18 cellular contexts compared by ENCODE assay signal in the genomic region with DNA sequence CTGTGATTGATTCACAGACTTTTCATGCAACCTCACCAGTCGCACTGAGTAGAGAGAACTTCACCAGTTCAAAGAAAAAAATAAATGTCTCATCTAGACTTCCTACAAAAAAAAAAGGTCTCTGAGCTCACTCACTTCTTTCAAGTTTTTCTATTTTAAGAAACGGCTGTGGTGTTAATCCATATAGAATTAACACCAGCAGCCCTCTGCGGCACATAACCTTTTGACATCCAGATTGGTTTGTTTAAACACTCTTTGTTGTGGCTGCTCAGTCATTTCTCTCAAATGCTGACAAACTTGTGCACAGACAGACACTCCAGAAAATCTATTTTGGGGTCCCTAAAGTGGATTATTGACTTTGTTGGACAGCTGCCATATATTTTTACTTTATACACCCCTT.
DNase-seq lines count a peak whose midpoint lies in the region; ATAC-seq, FAIRE-seq and TF ChIP-seq lines count a peak whose summit lies in the region.
"Had no signal": no experiment of that assay in that cellular context is flagged by ENCODE, and none has a peak within 500 bp of the region (broad histone marks: within the 10 kb centered on the region; RNA-seq: fewer than 3 reads in every experiment).

No MANE protein-coding gene starts in this region.

- no TSS peak for BruUV-seq in GM12878 (replicated peaks; lab: Mats Ljungman, UMichigan)

- H2BK15ac ChIP-seq in neuronal stem cell (ENCODE audit: low read length), result no peak overlapping the region

- SMC1A ChIA-PET in GM12878 (lab: Charles Lee; ENCODE audit: uncharacterized antibody, unreplicated experiment), result interaction anchor here (1.5 kb wide), 1 partner anchor 20 kb away, joined by 3 read pairs; no protein-coding TSS in a partner anchor

- H3K27me3 ChIP-seq in BLaER1, result no peaks in the 10 kb centered on the region
- H3K27me3 ChIP-seq in GM12878 (replicated peaks in 1 of 2; ENCODE audit: control insufficient read depth in 2 of 2, insufficient read depth in 2 of 2, low read length in 1 of 2), result no peaks in the 10 kb centered on the region
- no peaks in the 10 kb centered on the region for H3K27me3 ChIP-seq in neuronal stem cell (ENCODE audit: control insufficient read depth in 3 of 3, insufficient read depth in 3 of 3, low read depth in 1 of 3, low read length in 3 of 3)

- no peak for TF ChIP-seq RAD21 in GM12878 (IDR thresholded peaks at IDR 0.05; ENCODE audit: insufficient read depth, low read depth, low read length)

- no peak overlapping the region for H3K18ac ChIP-seq in neuronal stem cell (ENCODE audit: low read length)

- H3K4me1 ChIP-seq in BLaER1 (peaks cover 10% of the 10 kb centered on the region), GM12878 (ENCODE audit: control insufficient read depth, insufficient read depth, low read length) (no peaks in the 10 kb centered on the region), neuronal stem cell (ENCODE audit: control insufficient read depth in 2 of 2, insufficient read depth in 1 of 2, low read depth in 1 of 2, low read length in 2 of 2) (peaks cover 6 to 11% of the 10 kb centered on the region in 2 donors)

- H2AFZ ChIP-seq in GM12878 (ENCODE audit: control insufficient read depth, low read depth, low read length) (no peak overlapping the region), neuronal stem cell (ENCODE audit: low read length) (peak overlapping the region; percentile 53)
- H2AFZ ChIP-seq: GM23248 had no signal

- POLR2A ChIA-PET in GM12878 (lab: Charles Lee), result no interaction called here

- no peak overlapping the region for H3K9ac ChIP-seq in BLaER1
- no peak overlapping the region for H3K9ac ChIP-seq in GM12878 (ENCODE audit: control insufficient read depth, insufficient read depth, low read length)
- H3K9ac ChIP-seq in neuronal stem cell (ENCODE audit: low read depth, low read length, poor library complexity), result no peak overlapping the region
- H3K9ac ChIP-seq: GM23248 had no signal

- TF ChIP-seq CTCF in GM12878 (IDR thresholded peaks at IDR 0.05 in 2 of 3, conservative IDR thresholded peaks at IDR 0.05 in 1 of 3; ENCODE audit: control insufficient read depth in 2 of 3, extremely low read depth in 1 of 3, insufficient read depth in 1 of 3, low read depth in 3 of 3, low read length in 3 of 3), result no peak

- no peak overlapping the region for H3K23ac ChIP-seq in neuronal stem cell (ENCODE audit: low read depth, low read length, poor library complexity)

- H3K14ac ChIP-seq in neuronal stem cell (ENCODE audit: low read length), result no peak overlapping the region

- H4K20me1 ChIP-seq in BLaER1 (no peaks in the 10 kb centered on the region), GM12878 (ENCODE audit: control insufficient read depth, insufficient read depth) (no peaks in the 10 kb centered on the region)

- no peak overlapping the region for H2BK12ac ChIP-seq in neuronal stem cell (ENCODE audit: low read length)

- DNase-seq in M059J (ENCODE audit: low read depth) (peak; percentile 12), GM12878 (ENCODE audit: low read depth, low spot score) (no peak), neuronal stem cell (ENCODE audit: low spot score) (no peak), urothelium cell line (ENCODE audit: low spot score) (no peak), Kasumi-1 (lab: John Stamatoyannopoulos, UW) (no peak)
- DNase-seq in activated CD4-positive, alpha-beta T cell treated with anti-CD3 and anti-CD28 coated beads, Interleukin-2, amount 50 U/mL, for 48 hours, result no peak
- DNase-seq: 8988T; AML-193; C1 segment of cervical spinal cord; CD4-positive, alpha-beta T cell; DMS79; EL; GM23248 had no signal

- H2BK5ac ChIP-seq in neuronal stem cell (ENCODE audit: low read length), result no peak overlapping the region

- H3K36me3 ChIP-seq in BLaER1 (no peaks in the 10 kb centered on the region), GM12878 (ENCODE audit: control insufficient read depth in 2 of 2, insufficient read depth in 2 of 2, low read length in 1 of 2) (no peaks in the 10 kb centered on the region), neuronal stem cell (replicated peaks in 1 of 2; ENCODE audit: control insufficient read depth in 2 of 2, insufficient read depth in 2 of 2, low read length in 2 of 2) (no peaks in the 10 kb centered on the region)

- H3K4me3 ChIP-seq in BLaER1 (no peak overlapping the region), GM12878 (no peak overlapping the region), neuronal stem cell (ENCODE audit: low read length in 2 of 2) (no peak overlapping the region)
- H3K4me3 ChIP-seq: GM23248 had no signal

- H2BK120ac ChIP-seq in neuronal stem cell (ENCODE audit: low read depth, low read length), result no peak overlapping the region

- no peaks in the 10 kb centered on the region for H3K9me3 ChIP-seq in BLaER1
- H3K9me3 ChIP-seq in GM12878 (replicated peaks; ENCODE audit: control insufficient read depth, insufficient read depth, low read length), result no peaks in the 10 kb centered on the region
- H3K9me3 ChIP-seq in neuronal stem cell (replicated peaks in 1 of 2; ENCODE audit: control insufficient read depth in 2 of 2, insufficient read depth in 1 of 2, low read depth in 1 of 2, low read length in 2 of 2), result no peaks in the 10 kb centered on the region

- in situ Hi-C loops in GM12878 (cut with MboI), result no loop called here

- CTCF ChIA-PET in GM12878 (lab: Yijun Ruan, JAX), result no interaction called here

- 37% methylated on average over 3 of the region's 3 CpGs for WGBS in GM12878 (ENCODE audit: insufficient coverage, insufficient replicate concordance, low lambda C conversion rate, missing lambda C conversion rate)
- whole genome bisulfite sequencing in neuronal stem cell (ENCODE audit: extremely low coverage in 2 of 2, insufficient read length in 2 of 2, insufficient replicate concordance in 1 of 2), 2 donors, result no CpG with 5 or more reads among the region's 3 CpGs

- ATAC-seq in GM12878 (no peak), HG03039 (IDR thresholded peaks at IDR 0.05; ENCODE audit: unreplicated experiment) (no peak)
- ATAC-seq: HCT116 had no signal

- H2AK5ac ChIP-seq in neuronal stem cell (ENCODE audit: low read depth, low read length), result no peak overlapping the region

- no peak overlapping the region for H3K27ac ChIP-seq in BLaER1
- no peak overlapping the region for H3K27ac ChIP-seq in GM12878 (ENCODE audit: control insufficient read depth, insufficient read depth)
- no peak overlapping the region for H3K27ac ChIP-seq in neuronal stem cell (replicated peaks; ENCODE audit: low read length)
- H3K27ac ChIP-seq: GM23248 had no signal

- TF ChIP-seq POLR2A in GM12878 (IDR thresholded peaks at IDR 0.05; ENCODE audit: low read depth, low read length), result no peak

- no peak overlapping the region for H4K8ac ChIP-seq in neuronal stem cell (ENCODE audit: low read depth, low read length)

- FAIRE-seq in GM12878 (lab: Jason Lieb, UNC) (no peak), urothelium cell line (lab: Jason Lieb, UNC) (no peak)
- FAIRE-seq: G401.6, GM12892 had no signal

- peak overlapping the region; percentile 43 for H3K4me2 ChIP-seq in BLaER1
- no peak overlapping the region for H3K4me2 ChIP-seq in GM12878 (ENCODE audit: control insufficient read depth, insufficient read depth)
- H3K4me2 ChIP-seq in neuronal stem cell (ENCODE audit: insufficient read depth, low read length, poor library complexity, severe bottlenecking), result no peak overlapping the region

- H3K4ac ChIP-seq in neuronal stem cell (ENCODE audit: low read length), result no peak overlapping the region

- intact Hi-C loops in GM12878 (cut with micrococcal nuclease; ENCODE audit: unreplicated experiment), result no loop called here

- RAD21 ChIA-PET in GM12878 (lab: Charles Lee; ENCODE audit: unreplicated experiment), result no interaction called here

- H3K79me1 ChIP-seq in neuronal stem cell (ENCODE audit: low read depth, low read length), result no peaks in the 10 kb centered on the region

- H3K79me2 ChIP-seq in GM12878 (ENCODE audit: control insufficient read depth, insufficient read depth, low read length), result no peaks in the 10 kb centered on the region

- no peak for TF ChIP-seq EP300 in GM12878 (IDR thresholded peaks at IDR 0.05; ENCODE audit: borderline replicate concordance in 1 of 2, control insufficient read depth in 1 of 2, low read depth in 2 of 2, low read length in 2 of 2)

- H4K91ac ChIP-seq in neuronal stem cell (ENCODE audit: low read depth, low read length, poor library complexity), result no peak overlapping the region

TF ChIP-seq in GM12878, 131 proteins besides CTCF, POLR2A, EP300 and RAD21:
- TF ChIP-seq SREBF1 (IDR thresholded peaks at IDR 0.05; ENCODE audit: low read length), result no peak
- TF ChIP-seq, protein P1, sequence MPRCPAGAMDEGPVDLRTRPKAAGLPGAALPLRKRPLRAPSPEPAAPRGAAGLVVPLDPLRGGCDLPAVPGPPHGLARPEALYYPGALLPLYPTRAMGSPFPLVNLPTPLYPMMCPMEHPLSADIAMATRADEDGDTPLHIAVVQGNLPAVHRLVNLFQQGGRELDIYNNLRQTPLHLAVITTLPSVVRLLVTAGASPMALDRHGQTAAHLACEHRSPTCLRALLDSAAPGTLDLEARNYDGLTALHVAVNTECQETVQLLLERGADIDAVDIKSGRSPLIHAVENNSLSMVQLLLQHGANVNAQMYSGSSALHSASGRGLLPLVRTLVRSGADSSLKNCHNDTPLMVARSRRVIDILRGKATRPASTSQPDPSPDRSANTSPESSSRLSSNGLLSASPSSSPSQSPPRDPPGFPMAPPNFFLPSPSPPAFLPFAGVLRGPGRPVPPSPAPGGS (IDR thresholded peaks at IDR 0.05; ENCODE audit: borderline replicate concordance, insufficient read depth, low read depth, low read length, poor library complexity, severe bottlenecking), result no peak
- TF ChIP-seq NR2F1 (conservative IDR thresholded peaks at IDR 0.05), result peak; percentile 57
TF ChIP-seq in GM12878: peak in this region for 1.
